In the genomic region with DNA sequence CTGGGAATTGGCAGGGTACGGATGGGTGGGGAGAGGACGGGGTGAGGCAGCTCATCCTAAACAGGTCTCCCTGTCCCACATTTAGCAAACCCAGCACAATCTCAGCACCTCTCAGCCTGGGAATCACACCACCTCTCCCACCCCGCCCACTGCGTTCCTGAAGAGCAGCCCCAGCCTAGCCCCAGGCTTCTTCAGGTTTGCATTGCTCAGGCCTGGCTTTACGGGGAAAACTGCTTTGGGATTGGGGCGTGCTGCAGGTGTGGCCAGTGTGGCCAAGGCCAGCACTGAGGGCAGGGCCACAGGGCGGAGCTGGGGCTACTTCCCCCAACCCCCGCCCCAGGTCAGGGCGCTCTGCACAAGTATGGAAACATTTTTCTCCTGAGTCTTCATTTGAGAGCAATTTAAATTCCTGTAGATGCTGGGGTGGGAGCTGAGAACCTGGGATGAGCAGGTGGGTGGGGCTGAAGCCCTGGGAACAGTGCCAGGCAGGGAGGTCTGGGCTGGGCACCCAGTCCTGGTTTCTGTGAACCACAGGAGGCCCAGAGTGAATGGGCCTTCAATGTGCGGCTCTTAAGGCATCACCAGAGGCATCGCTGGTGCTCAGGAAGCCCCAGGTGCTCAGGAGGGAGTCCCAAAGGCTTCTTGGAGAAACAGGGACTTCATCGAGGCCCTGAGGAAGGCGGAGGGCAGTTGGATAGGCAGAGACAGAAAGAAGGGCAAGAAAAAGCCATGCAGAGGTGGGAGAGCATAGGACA, we compare ENCODE assay signal across 28 cellular contexts.
DNase-seq lines count a peak whose midpoint lies in the region; ATAC-seq and TF ChIP-seq lines count a peak whose summit lies in the region.
"Had no signal": no experiment of that assay in that cellular context is flagged by ENCODE, and none has a peak within 500 bp of the region (broad histone marks: within the 10 kb centered on the region; RNA-seq: fewer than 3 reads in every experiment).

No MANE protein-coding gene starts in this region.

- no peaks in the 10 kb centered on the region for H3K27me3 ChIP-seq in RWPE2 (ENCODE audit: insufficient read depth, poor library complexity, severe bottlenecking)

- ATAC-seq in RWPE2 (ENCODE audit: low read depth), result peak; percentile 17; the same call in 2 of the 3 replicates
- ATAC-seq: activated CD8-positive, alpha-beta memory T cell treated with anti-CD3 and anti-CD28 coated beads, Interleukin-2, amount 10 ng/mL, durations not matched to agents 7 days and 5 days; activated T-cell treated with anti-CD3 and anti-CD28 coated beads, Interleukin-2, amount 50 U/mL, for 72 hours; naive thymus-derived CD4-positive, alpha-beta T cell; stimulated activated naive CD8-positive, alpha-beta T cell treated with anti-CD3 and anti-CD28 coated beads, Interleukin-15, Interleukin-2, amounts not matched to agents 100 U/mL and 50 U/mL, for 24 hours had no signal

- H3K27ac ChIP-seq in RWPE2 (ENCODE audit: poor library complexity, severe bottlenecking), result peak overlapping the region; percentile 1
- peak overlapping the region in 13 of 21 experiments; percentile 0 to 84 (median 59) for H3K27ac ChIP-seq in skin epidermis
- H3K27ac ChIP-seq: KMS-11, WERI-Rb-1 had no signal

- no peak for TF ChIP-seq CTCF in RWPE2 (IDR thresholded peaks at IDR 0.05; ENCODE audit: poor library complexity, severe bottlenecking)

- TF ChIP-seq RAD21 in Ishikawa (IDR thresholded peaks at IDR 0.05; ENCODE audit: low read depth), result no peak

- DNase-seq in RWPE2 (ENCODE audit: low spot score) (no peak), iPS-NIHi11 (ENCODE audit: low spot score) (peak; percentile 40), T-helper 9 cell (no peak), epidermal melanocyte (ENCODE audit: insufficient read length, low spot score) (no peak), NCI-H2171 (lab: John Stamatoyannopoulos, UW) (no peak)
- DNase-seq: activated CD4-positive, alpha-beta T cell treated with anti-CD3 and anti-CD28 coated beads, Interleukin-2, amount 50 U/mL, for 1 hour; activated CD8-positive, alpha-beta memory T cell treated with anti-CD3 and anti-CD28 coated beads, Interleukin-2, amount 10 ng/mL, durations not matched to agents 7 days and 5 days; activated naive CD4-positive, alpha-beta T cell treated with anti-CD3 and anti-CD28 coated beads for 36 hours; activated T-cell treated with anti-CD3 and anti-CD28 coated beads, Interleukin-2, amount 50 U/mL, for 72 hours; amniotic stem cell; CD4-positive, alpha-beta T cell; cortex of kidney; DMS53; GF-D8; GOT3; mesendoderm; MV-4-11; naive thymus-derived CD4-positive, alpha-beta T cell; NCI-H1694; NCI-H748 treated with DMSO at 0.1 percent for 48 hours; retina; RPMI8226; SK-N-SH; stimulated activated naive CD8-positive, alpha-beta T cell treated with anti-CD3 and anti-CD28 coated beads, Interleukin-15, Interleukin-2, amounts not matched to agents 100 U/mL and 50 U/mL, for 24 hours; WERI-Rb-1 had no signal

- H3K4me1 ChIP-seq in RWPE2 (ENCODE audit: insufficient read depth, poor library complexity, severe bottlenecking), result peaks cover 8% of the 10 kb centered on the region

- TF ChIP-seq EP300 in Ishikawa (IDR thresholded peaks at IDR 0.05; ENCODE audit: borderline replicate concordance), result no peak

- no peaks in the 10 kb centered on the region for H3K36me3 ChIP-seq in RWPE2 (ENCODE audit: low read depth)
- H3K36me3 ChIP-seq: WERI-Rb-1 had no signal

- H3K9me3 ChIP-seq in RWPE2 (ENCODE audit: severe bottlenecking), result no peaks in the 10 kb centered on the region
- H3K9me3 ChIP-seq: SK-N-SH had no signal

- H3K4me3 ChIP-seq in RWPE2 (ENCODE audit: severe bottlenecking) (no peak overlapping the region), skin epidermis (no peak overlapping the region)

TF ChIP-seq in Ishikawa, 13 proteins besides CTCF, POLR2A, EP300 and RAD21:
- TF ChIP-seq NFIC (IDR thresholded peaks at IDR 0.05), result peak; percentile 26; the same call in 1 of the 2 replicates
- no peak for TF ChIP-seq ZBTB7A (IDR thresholded peaks at IDR 0.05; ENCODE audit: low read depth)
